In genomic region chr6:35892482-35892881, GRCh38 we compare ENCODE assay signal across 17 cellular contexts. TPM values are rescaled to one million over a fixed set of nuclear protein-coding genes. Genes with fewer than 3 reads are reported as not detected.
DNase-seq lines count a peak whose midpoint lies in the region; ATAC-seq, FAIRE-seq and TF ChIP-seq lines count a peak whose summit lies in the region.
"Had no signal": no experiment of that assay in that cellular context is flagged by ENCODE, and none has a peak within 500 bp of the region (broad histone marks: within the 10 kb centered on the region; RNA-seq: fewer than 3 reads in every experiment).

No MANE protein-coding gene starts in this region.

- H3K4ac ChIP-seq in H1 (replicated peaks; ENCODE audit: insufficient read length, low read depth, low read length) (no peak overlapping the region), mesenchymal stem cell (ENCODE audit: low read depth in 1 of 2, low read length in 2 of 2) (no peak overlapping the region)

- peaks cover 17 to 31% of the 10 kb centered on the region in 2 donors for H3K4me1 Mint-ChIP-seq in stimulated activated naive B cell treated with anti-CD40 and anti-IgM and Interleukin-4, amounts not matched to agents 10 μg/mL and 1 μg/mL and 100 μg/mL, for 72 hours
- H3K4me1 Mint-ChIP-seq in activated T-cell treated with anti-CD3 and anti-CD28 coated beads, Interleukin-2, amount 50 U/mL, for 72 hours (ENCODE audit: low read depth) = peaks cover 7% of the 10 kb centered on the region

- peaks cover 7 to 8% of the 10 kb centered on the region in 2 experiments for H4K20me1 ChIP-seq in H1 (replicated peaks in 1 of 2; ENCODE audit: control insufficient read depth in 1 of 2, insufficient read depth in 2 of 2, low read length in 2 of 2)

- H2BK15ac ChIP-seq in H1 (ENCODE audit: low read length) = no peak overlapping the region
- H2BK15ac ChIP-seq in mesenchymal stem cell (ENCODE audit: low read depth, poor library complexity, severe bottlenecking) = no peak overlapping the region

- H4K8ac ChIP-seq in H1 (ENCODE audit: extremely low read depth, insufficient read depth, low read length) (no peak overlapping the region), mesenchymal stem cell (ENCODE audit: low read length) (no peak overlapping the region)

- no peaks in the 10 kb centered on the region for H3K27me3 ChIP-seq in H1 (replicated peaks in 1 of 4; ENCODE audit: control insufficient read depth in 3 of 4, extremely low read depth in 1 of 4, insufficient read depth in 3 of 4, low read length in 3 of 4)
- no peaks in the 10 kb centered on the region for H3K27me3 ChIP-seq in neutrophil
- no peaks in the 10 kb centered on the region for H3K27me3 ChIP-seq in mesenchymal stem cell (ENCODE audit: control insufficient read depth in 1 of 2, insufficient read depth in 1 of 2, low read length in 2 of 2)

- 84% methylated on average over 5 of the region's 5 CpGs; no CpG with 5 or more reads in 1 of the 2 experiments for WGBS in H1 (ENCODE audit: extremely low coverage in 1 of 2, insufficient coverage in 1 of 2, insufficient read length in 1 of 2, insufficient replicate concordance in 2 of 2, low coverage in 1 of 2, low lambda C conversion rate in 2 of 2, missing lambda C conversion rate in 1 of 2), 2 experiments
- WGBS in mesenchymal stem cell = 84% methylated on average over 5 of the region's 5 CpGs

- TF ChIP-seq POLR2A in H1 (IDR thresholded peaks at IDR 0.05; ENCODE audit: control extremely low read depth in 1 of 2, low read depth in 2 of 2, low read length in 2 of 2) = no peak

- ATAC-seq in stimulated activated naive B cell treated with anti-CD40 and anti-IgM and Interleukin-4, amounts not matched to agents 10 μg/mL and 1 μg/mL and 100 μg/mL, for 72 hours (replicated peaks) = no peak
- no peak for ATAC-seq in activated T-cell treated with anti-CD3 and anti-CD28 coated beads, Interleukin-2, amount 50 U/mL, for 72 hours (replicated peaks in 1 of 2)

- TF ChIP-seq CTCF in H1 (IDR thresholded peaks at IDR 0.05; ENCODE audit: control extremely low read depth in 1 of 3, insufficient read depth in 1 of 3, low read depth in 1 of 3, low read length in 3 of 3) (no peak), neutrophil (IDR thresholded peaks at IDR 0.05) (no peak)

- no peak overlapping the region for H3K4me3 Mint-ChIP-seq in stimulated activated naive B cell treated with anti-CD40 and anti-IgM and Interleukin-4, amounts not matched to agents 10 μg/mL and 1 μg/mL and 100 μg/mL, for 72 hours
- no peak overlapping the region for H3K4me3 Mint-ChIP-seq in activated T-cell treated with anti-CD3 and anti-CD28 coated beads, Interleukin-2, amount 50 U/mL, for 72 hours
- H3K4me3 Mint-ChIP-seq: CD4-positive, alpha-beta T cell; IgD-negative memory B cell had no signal

- no peak overlapping the region for H3K27ac Mint-ChIP-seq in stimulated activated naive B cell treated with anti-CD40 and anti-IgM and Interleukin-4, amounts not matched to agents 10 μg/mL and 1 μg/mL and 100 μg/mL, for 72 hours
- no peak overlapping the region for H3K27ac Mint-ChIP-seq in activated T-cell treated with anti-CD3 and anti-CD28 coated beads, Interleukin-2, amount 50 U/mL, for 72 hours
- H3K27ac Mint-ChIP-seq: CD4-positive, alpha-beta T cell; IgD-negative memory B cell had no signal

- H3K9me3 ChIP-seq in H1 (ENCODE audit: insufficient read depth in 2 of 2, low read depth in 1 of 2, low read length in 1 of 2) (no peaks in the 10 kb centered on the region), neutrophil (no peaks in the 10 kb centered on the region), mesenchymal stem cell (ENCODE audit: control insufficient read depth, low read length) (no peaks in the 10 kb centered on the region)

- no peak overlapping the region for H3K9ac ChIP-seq in H1 (replicated peaks in 1 of 4; ENCODE audit: extremely low read depth in 1 of 4, low read depth in 3 of 4, low read length in 3 of 4)
- H3K9ac ChIP-seq in mesenchymal stem cell (ENCODE audit: low read length) = no peak overlapping the region

- no peak overlapping the region for H2BK120ac ChIP-seq in H1 (replicated peaks; ENCODE audit: low read depth, low read length)
- no peak overlapping the region for H2BK120ac ChIP-seq in mesenchymal stem cell (ENCODE audit: low read depth, low read length)

- H3K4me3 ChIP-seq in H1 (ENCODE audit: extremely low read depth in 1 of 4, insufficient read depth in 2 of 4, low read depth in 3 of 4, low read length in 4 of 4) (no peak overlapping the region), neutrophil (ENCODE audit: low read depth in 1 of 2, low read length in 1 of 2) (no peak overlapping the region), mesenchymal stem cell (ENCODE audit: insufficient read depth in 1 of 2, low read depth in 1 of 2, low read length in 2 of 2) (no peak overlapping the region)

- H3K4me1 ChIP-seq in H1 (replicated peaks in 1 of 4; ENCODE audit: control insufficient read depth in 3 of 4, insufficient read depth in 4 of 4, low read length in 3 of 4) = peaks cover 0 to 6% (median 3%) of the 10 kb centered on the region in 4 experiments; a peak in 2 of 7 replicates
- peaks cover 0 to 5% of the 10 kb centered on the region in 2 experiments for H3K4me1 ChIP-seq in neutrophil (ENCODE audit: control insufficient read depth in 1 of 2, insufficient read depth in 1 of 2, low read depth in 1 of 2, low read length in 1 of 2)
- peaks cover 5% of the 10 kb centered on the region for H3K4me1 ChIP-seq in mesenchymal stem cell (ENCODE audit: control insufficient read depth, insufficient read depth, low read depth, low read length)

- H3K27ac ChIP-seq in H1 (ENCODE audit: low read depth, low read length) (no peak overlapping the region), neutrophil (peak overlapping the region; percentile 39), mesenchymal stem cell (ENCODE audit: low read length, poor library complexity, severe bottlenecking) (no peak overlapping the region)
- H3K27ac ChIP-seq: C4-2B had no signal

- H3K36me3 Mint-ChIP-seq in stimulated activated naive B cell treated with anti-CD40 and anti-IgM and Interleukin-4, amounts not matched to agents 10 μg/mL and 1 μg/mL and 100 μg/mL, for 72 hours = peaks cover 16 to 36% of the 10 kb centered on the region in 2 donors
- peaks cover 0 to 17% of the 10 kb centered on the region in 2 donors for H3K36me3 Mint-ChIP-seq in activated T-cell treated with anti-CD3 and anti-CD28 coated beads, Interleukin-2, amount 50 U/mL, for 72 hours (ENCODE audit: insufficient read depth in 2 of 2)

- FAIRE-seq in GM19239 (lab: Jason Lieb, UNC) = peak; percentile 87
- FAIRE-seq in H1 (lab: Jason Lieb, UNC) = peak; percentile 96
- FAIRE-seq: A204.1, HTR-8/SVneo had no signal

- no peaks in the 10 kb centered on the region; the same call in 1 of the 2 replicates for H3K23me2 ChIP-seq in H1 (ENCODE audit: low read depth, low read length)

- peaks cover 2 to 20% (median 13%) of the 10 kb centered on the region in 4 experiments; a peak in 4 of 8 replicates for H3K36me3 ChIP-seq in H1 (ENCODE audit: control insufficient read depth in 2 of 4, insufficient read depth in 4 of 4, low read length in 3 of 4)
- H3K36me3 ChIP-seq in neutrophil = peaks cover 44% of the 10 kb centered on the region
- peaks cover 3 to 18% of the 10 kb centered on the region in 2 experiments for H3K36me3 ChIP-seq in mesenchymal stem cell (ENCODE audit: control insufficient read depth in 1 of 2, insufficient read depth in 2 of 2, low read depth in 1 of 2, low read length in 2 of 2)

- H3K27me3 Mint-ChIP-seq in stimulated activated naive B cell treated with anti-CD40 and anti-IgM and Interleukin-4, amounts not matched to agents 10 μg/mL and 1 μg/mL and 100 μg/mL, for 72 hours = no peaks in the 10 kb centered on the region
- no peaks in the 10 kb centered on the region for H3K27me3 Mint-ChIP-seq in activated T-cell treated with anti-CD3 and anti-CD28 coated beads, Interleukin-2, amount 50 U/mL, for 72 hours (ENCODE audit: low read depth)
- H3K27me3 Mint-ChIP-seq: CD4-positive, alpha-beta T cell; IgD-negative memory B cell had no signal

- H2BK12ac ChIP-seq in H1 (ENCODE audit: low read depth, low read length) (no peak overlapping the region), mesenchymal stem cell (ENCODE audit: low read length in 2 of 2) (no peak overlapping the region)

- POLR2A ChIA-PET in H1 (lab: Charles Lee; ENCODE audit: partially characterized antibody) = interaction anchor here (1.1 to 1.2 kb wide), 2 partner anchors 20 to 24 kb away, joined by 3 to 4 read pairs; no protein-coding TSS in a partner anchor

- no peak overlapping the region for H4K91ac ChIP-seq in H1 (replicated peaks; ENCODE audit: insufficient read length, low read length)
- no peak overlapping the region for H4K91ac ChIP-seq in mesenchymal stem cell (ENCODE audit: low read length)

- TF ChIP-seq RAD21 in H1 (IDR thresholded peaks at IDR 0.05 in 1 of 2, conservative IDR thresholded peaks at IDR 0.05 in 1 of 2; ENCODE audit: low read depth in 2 of 2, low read length in 2 of 2) = no peak

- CTCF ChIA-PET in H1 (lab: Charles Lee; ENCODE audit: partially characterized antibody) = interaction anchor here (0.7 to 1.0 kb wide), 2 partner anchors 13 to 63 kb away, joined by 3 read pairs; no protein-coding TSS in a partner anchor

- H2AK5ac ChIP-seq in H1 (ENCODE audit: low read depth, low read length) (no peak overlapping the region), mesenchymal stem cell (ENCODE audit: low read length, severe bottlenecking) (no peak overlapping the region)

- H3K56ac ChIP-seq in H1 (replicated peaks; ENCODE audit: insufficient read length, low read depth, low read length) = no peak overlapping the region

- H2BK20ac ChIP-seq in H1 (ENCODE audit: low read length) = no peak overlapping the region

- no peaks in the 10 kb centered on the region for H3K9me3 Mint-ChIP-seq in stimulated activated naive B cell treated with anti-CD40 and anti-IgM and Interleukin-4, amounts not matched to agents 10 μg/mL and 1 μg/mL and 100 μg/mL, for 72 hours
- H3K9me3 Mint-ChIP-seq in activated T-cell treated with anti-CD3 and anti-CD28 coated beads, Interleukin-2, amount 50 U/mL, for 72 hours = no peaks in the 10 kb centered on the region
- H3K9me3 Mint-ChIP-seq: CD4-positive, alpha-beta T cell; IgD-negative memory B cell had no signal

- H3K23ac ChIP-seq in H1 (ENCODE audit: insufficient read length) (no peak overlapping the region), mesenchymal stem cell (ENCODE audit: low read length in 2 of 2) (no peak overlapping the region)

- H3K79me1 ChIP-seq in H1 (ENCODE audit: low read depth, low read length) (no peaks in the 10 kb centered on the region; the same call in 1 of the 2 replicates), mesenchymal stem cell (replicated peaks; ENCODE audit: low read length, poor library complexity, severe bottlenecking) (peaks cover 19% of the 10 kb centered on the region)

- DNase-seq in GM19239 (ENCODE audit: insufficient read length, low spot score) (no peak), H1 (ENCODE audit: low read depth in 1 of 2, low spot score in 2 of 2) (no peak), mesenchymal stem cell (no peak)
- no peak for DNase-seq in stimulated activated naive B cell treated with anti-CD40 and anti-IgM and Interleukin-4, amounts not matched to agents 10 μg/mL and 1 μg/mL and 100 μg/mL, for 72 hours
- DNase-seq in activated T-cell treated with anti-CD3 and anti-CD28 coated beads, Interleukin-2, amount 50 U/mL, for 72 hours = no peak
- DNase-seq: AML-193; Calu3; CD4-positive, alpha-beta T cell; DMS79 treated with DMSO at 0.1 percent for 48 hours; GF-D8; HCEC 1CT; KBM-7 had no signal

- peaks cover 3 to 60% of the 10 kb centered on the region in 2 experiments; a peak in 2 of 4 replicates for H3K79me2 ChIP-seq in H1 (ENCODE audit: control insufficient read depth in 1 of 2, insufficient read depth in 2 of 2, low read length in 2 of 2)

- H2BK5ac ChIP-seq in H1 (ENCODE audit: low read depth, low read length) (no peak overlapping the region), mesenchymal stem cell (ENCODE audit: low read depth, low read length, poor library complexity, severe bottlenecking) (no peak overlapping the region)

- H3K18ac ChIP-seq in H1 (ENCODE audit: extremely low read depth, low read length) (no peak overlapping the region), mesenchymal stem cell (ENCODE audit: low read depth in 1 of 2, low read length in 2 of 2) (no peak overlapping the region)

- H3K14ac ChIP-seq in H1 (ENCODE audit: insufficient read length) (no peak overlapping the region), mesenchymal stem cell (ENCODE audit: low read length in 2 of 2) (no peak overlapping the region)

- no peak overlapping the region for H4K5ac ChIP-seq in H1 (ENCODE audit: insufficient read length, low read depth, low read length)

- no peak for TF ChIP-seq EP300 in H1 (IDR thresholded peaks at IDR 0.05; ENCODE audit: borderline replicate concordance in 1 of 2, low read depth in 2 of 2, low read length in 2 of 2)

- H2AFZ ChIP-seq in H1 (ENCODE audit: low read length) (no peak overlapping the region), mesenchymal stem cell (ENCODE audit: low read depth, low read length) (no peak overlapping the region)

- H3K4me2 ChIP-seq in H1 (ENCODE audit: insufficient read depth in 1 of 2, low read depth in 2 of 2, low read length in 2 of 2) = no peak overlapping the region
- H3K4me2 ChIP-seq in mesenchymal stem cell (ENCODE audit: low read length, poor library complexity, severe bottlenecking) = no peak overlapping the region

RNA-seq across cellular contexts. Expression of gene SRPK1, which starts 28.4 kb away (rescaled TPM):
- total RNA-seq in H1 (2021; fragmentation: NEBNext Ultra II Directional; extraction: Animal tissue kit (Norgen Biotek cat#: 25700)) = 102 and 116 TPM in 2 replicates
- polyA plus RNA-seq in H1 (2011; rRNA removed) = 17.2 and 25.7 TPM in 2 replicates
- polyA plus RNA-seq in H1 (2011; cell fraction: cytosol; rRNA removed) = 34.6 TPM
- polyA plus RNA-seq in H1 (2011; cell fraction: nucleus; rRNA removed) = 25.3 TPM
- 34.9 to 62.1 TPM (median 40.4 TPM) in 4 replicates for polyA plus RNA-seq in H1 (2012, experiment 1 of 2)
- 4.2 TPM for polyA plus RNA-seq in H1 (2012, experiment 2 of 2)
- polyA plus RNA-seq in H1 (2013, experiment 1 of 2) = 60.6 TPM
- polyA plus RNA-seq in H1 (2013, experiment 2 of 2) = 58.4 TPM
- polyA minus RNA-seq in H1 (2011; rRNA and poly(A)+ RNA removed) = 69.5 and 97.8 TPM in 2 replicates
- 62.9 TPM for polyA minus RNA-seq in H1 (2011; cell fraction: cytosol; rRNA and poly(A)+ RNA removed)
- 135 TPM for polyA minus RNA-seq in H1 (2011; cell fraction: nucleus; rRNA and poly(A)+ RNA removed)
- 21.2 TPM for polyA plus RNA-seq in mesenchymal stem cell (2013, experiment 1 of 2)
- polyA plus RNA-seq in mesenchymal stem cell (2013, experiment 2 of 2) = 21.6 TPM
- total RNA-seq in activated T-cell treated with anti-CD3 and anti-CD28 coated beads, Interleukin-2, amount 50 U/mL, for 72 hours = 10 to 100 TPM; 98.3 to 99.7 TPM
